ENCODE assay signal across 1 cellular context in the genomic region with DNA sequence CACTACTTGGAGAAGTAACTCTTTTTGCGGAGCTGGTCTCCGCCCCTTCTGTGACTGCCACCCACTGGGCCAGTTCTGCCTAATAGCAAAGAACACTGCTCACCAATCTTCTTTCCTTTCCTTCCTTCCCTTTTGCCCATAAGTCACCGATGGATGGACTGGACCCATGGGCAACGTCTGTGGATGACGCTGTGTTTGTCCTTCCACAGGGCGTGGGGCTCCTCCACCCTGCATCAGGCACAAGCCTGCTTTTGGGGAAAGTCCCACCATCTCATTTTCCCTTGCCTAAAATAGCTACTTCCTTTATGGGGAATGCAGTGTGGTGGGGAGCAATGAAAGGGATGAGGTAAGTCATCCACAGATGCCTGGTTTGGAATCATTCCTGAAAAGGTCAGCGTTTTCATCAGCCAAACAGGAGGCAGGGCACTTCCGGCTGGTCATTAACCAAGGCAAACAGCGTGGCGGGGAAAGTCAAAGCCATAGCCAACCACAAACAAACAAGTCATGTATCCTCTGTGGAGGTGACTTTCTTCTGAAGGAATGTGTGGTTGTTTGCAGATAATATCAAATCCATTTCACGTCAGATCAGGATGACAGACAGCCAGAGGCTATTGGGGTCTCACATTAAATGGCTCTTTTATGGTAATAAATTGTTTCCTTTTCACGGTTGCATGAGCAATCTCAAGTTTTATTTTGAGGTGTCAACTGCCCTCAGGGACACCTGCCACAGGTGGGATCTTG.
A peak's percentile ranks its signal among the peaks of the same experiment; 100 is the strongest.
TF ChIP-seq lines count a peak whose summit lies in the region.

No MANE protein-coding gene starts in this region.

TF ChIP-seq in HepG2, 621 proteins besides CTCF, POLR2A, EP300 and RAD21 (continued from another document and continues in another):
- TF ChIP-seq, protein P1, sequence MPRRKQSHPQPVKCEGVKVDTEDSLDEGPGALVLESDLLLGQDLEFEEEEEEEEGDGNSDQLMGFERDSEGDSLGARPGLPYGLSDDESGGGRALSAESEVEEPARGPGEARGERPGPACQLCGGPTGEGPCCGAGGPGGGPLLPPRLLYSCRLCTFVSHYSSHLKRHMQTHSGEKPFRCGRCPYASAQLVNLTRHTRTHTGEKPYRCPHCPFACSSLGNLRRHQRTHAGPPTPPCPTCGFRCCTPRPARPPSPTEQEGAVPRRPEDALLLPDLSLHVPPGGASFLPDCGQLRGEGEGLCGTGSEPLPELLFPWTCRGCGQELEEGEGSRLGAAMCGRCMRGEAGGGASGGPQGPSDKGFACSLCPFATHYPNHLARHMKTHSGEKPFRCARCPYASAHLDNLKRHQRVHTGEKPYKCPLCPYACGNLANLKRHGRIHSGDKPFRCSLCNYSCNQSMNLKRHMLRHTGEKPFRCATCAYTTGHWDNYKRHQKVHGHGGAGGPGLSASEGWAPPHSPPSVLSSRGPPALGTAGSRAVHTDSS (CRISPR knock-in tag; conservative IDR thresholded peaks at IDR 0.05): no peak
- TF ChIP-seq CEBPB (IDR thresholded peaks at IDR 0.05; ENCODE audit: borderline replicate concordance, low read depth, low read length): no peak
- TF ChIP-seq ZNF253 (CRISPR knock-in tag; IDR thresholded peaks at IDR 0.05; ENCODE audit: borderline replicate concordance): no peak
- TF ChIP-seq RFX5 (IDR thresholded peaks at IDR 0.05; ENCODE audit: low read depth, low read length): peak; percentile 55; the same call in 1 of the 2 replicates
- 0 out of 2 replicates have a peak, but pooled peaks have one; percentile 45 for TF ChIP-seq ZNF775 (CRISPR knock-in tag; IDR thresholded peaks at IDR 0.05; ENCODE audit: borderline replicate concordance)
- no peak for TF ChIP-seq TOE1 (CRISPR knock-in tag; IDR thresholded peaks at IDR 0.05)
- peak; percentile 53; the same call in 1 of the 2 replicates for TF ChIP-seq ZNF12 (CRISPR knock-in tag; IDR thresholded peaks at IDR 0.05)
- no peak for TF ChIP-seq ZNF619 (CRISPR knock-in tag; IDR thresholded peaks at IDR 0.05)
- no peak; the same call in 1 of the 2 replicates for TF ChIP-seq GATAD1 (CRISPR knock-in tag; IDR thresholded peaks at IDR 0.05)
- no peak for TF ChIP-seq EED (CRISPR knock-in tag; IDR thresholded peaks at IDR 0.05)
- no peak for TF ChIP-seq AKAP8 (CRISPR knock-in tag; IDR thresholded peaks at IDR 0.05)
- TF ChIP-seq, protein P2, sequence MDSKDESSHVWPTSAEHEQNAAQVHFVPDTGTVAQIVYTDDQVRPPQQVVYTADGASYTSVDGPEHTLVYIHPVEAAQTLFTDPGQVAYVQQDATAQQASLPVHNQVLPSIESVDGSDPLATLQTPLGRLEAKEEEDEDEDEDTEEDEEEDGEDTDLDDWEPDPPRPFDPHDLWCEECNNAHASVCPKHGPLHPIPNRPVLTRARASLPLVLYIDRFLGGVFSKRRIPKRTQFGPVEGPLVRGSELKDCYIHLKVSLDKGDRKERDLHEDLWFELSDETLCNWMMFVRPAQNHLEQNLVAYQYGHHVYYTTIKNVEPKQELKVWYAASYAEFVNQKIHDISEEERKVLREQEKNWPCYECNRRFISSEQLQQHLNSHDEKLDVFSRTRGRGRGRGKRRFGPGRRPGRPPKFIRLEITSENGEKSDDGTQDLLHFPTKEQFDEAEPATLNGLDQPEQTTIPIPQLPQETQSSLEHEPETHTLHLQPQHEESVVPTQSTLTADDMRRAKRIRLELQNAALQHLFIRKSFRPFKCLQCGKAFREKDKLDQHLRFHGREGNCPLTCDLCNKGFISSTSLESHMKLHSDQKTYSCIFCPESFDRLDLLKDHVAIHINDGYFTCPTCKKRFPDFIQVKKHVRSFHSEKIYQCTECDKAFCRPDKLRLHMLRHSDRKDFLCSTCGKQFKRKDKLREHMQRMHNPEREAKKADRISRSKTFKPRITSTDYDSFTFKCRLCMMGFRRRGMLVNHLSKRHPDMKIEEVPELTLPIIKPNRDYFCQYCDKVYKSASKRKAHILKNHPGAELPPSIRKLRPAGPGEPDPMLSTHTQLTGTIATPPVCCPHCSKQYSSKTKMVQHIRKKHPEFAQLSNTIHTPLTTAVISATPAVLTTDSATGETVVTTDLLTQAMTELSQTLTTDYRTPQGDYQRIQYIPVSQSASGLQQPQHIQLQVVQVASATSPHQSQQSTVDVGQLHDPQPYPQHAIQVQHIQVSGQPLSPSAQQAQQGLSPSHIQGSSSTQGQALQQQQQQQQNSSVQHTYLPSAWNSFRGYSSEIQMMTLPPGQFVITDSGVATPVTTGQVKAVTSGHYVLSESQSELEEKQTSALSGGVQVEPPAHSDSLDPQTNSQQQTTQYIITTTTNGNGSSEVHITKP (CRISPR knock-in tag; IDR thresholded peaks at IDR 0.05; ENCODE audit: low read depth): no peak
- peak; percentile 72; the same call in 1 of the 2 replicates for TF ChIP-seq MIER3 (CRISPR knock-in tag; IDR thresholded peaks at IDR 0.05; ENCODE audit: borderline replicate concordance)
- TF ChIP-seq, protein P3, sequence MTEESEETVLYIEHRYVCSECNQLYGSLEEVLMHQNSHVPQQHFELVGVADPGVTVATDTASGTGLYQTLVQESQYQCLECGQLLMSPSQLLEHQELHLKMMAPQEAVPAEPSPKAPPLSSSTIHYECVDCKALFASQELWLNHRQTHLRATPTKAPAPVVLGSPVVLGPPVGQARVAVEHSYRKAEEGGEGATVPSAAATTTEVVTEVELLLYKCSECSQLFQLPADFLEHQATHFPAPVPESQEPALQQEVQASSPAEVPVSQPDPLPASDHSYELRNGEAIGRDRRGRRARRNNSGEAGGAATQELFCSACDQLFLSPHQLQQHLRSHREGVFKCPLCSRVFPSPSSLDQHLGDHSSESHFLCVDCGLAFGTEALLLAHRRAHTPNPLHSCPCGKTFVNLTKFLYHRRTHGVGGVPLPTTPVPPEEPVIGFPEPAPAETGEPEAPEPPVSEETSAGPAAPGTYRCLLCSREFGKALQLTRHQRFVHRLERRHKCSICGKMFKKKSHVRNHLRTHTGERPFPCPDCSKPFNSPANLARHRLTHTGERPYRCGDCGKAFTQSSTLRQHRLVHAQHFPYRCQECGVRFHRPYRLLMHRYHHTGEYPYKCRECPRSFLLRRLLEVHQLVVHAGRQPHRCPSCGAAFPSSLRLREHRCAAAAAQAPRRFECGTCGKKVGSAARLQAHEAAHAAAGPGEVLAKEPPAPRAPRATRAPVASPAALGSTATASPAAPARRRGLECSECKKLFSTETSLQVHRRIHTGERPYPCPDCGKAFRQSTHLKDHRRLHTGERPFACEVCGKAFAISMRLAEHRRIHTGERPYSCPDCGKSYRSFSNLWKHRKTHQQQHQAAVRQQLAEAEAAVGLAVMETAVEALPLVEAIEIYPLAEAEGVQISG (CRISPR knock-in tag; IDR thresholded peaks at IDR 0.05): peak; percentile 85
- TF ChIP-seq NFRKB (IDR thresholded peaks at IDR 0.05): no peak
- TF ChIP-seq, protein P4, sequence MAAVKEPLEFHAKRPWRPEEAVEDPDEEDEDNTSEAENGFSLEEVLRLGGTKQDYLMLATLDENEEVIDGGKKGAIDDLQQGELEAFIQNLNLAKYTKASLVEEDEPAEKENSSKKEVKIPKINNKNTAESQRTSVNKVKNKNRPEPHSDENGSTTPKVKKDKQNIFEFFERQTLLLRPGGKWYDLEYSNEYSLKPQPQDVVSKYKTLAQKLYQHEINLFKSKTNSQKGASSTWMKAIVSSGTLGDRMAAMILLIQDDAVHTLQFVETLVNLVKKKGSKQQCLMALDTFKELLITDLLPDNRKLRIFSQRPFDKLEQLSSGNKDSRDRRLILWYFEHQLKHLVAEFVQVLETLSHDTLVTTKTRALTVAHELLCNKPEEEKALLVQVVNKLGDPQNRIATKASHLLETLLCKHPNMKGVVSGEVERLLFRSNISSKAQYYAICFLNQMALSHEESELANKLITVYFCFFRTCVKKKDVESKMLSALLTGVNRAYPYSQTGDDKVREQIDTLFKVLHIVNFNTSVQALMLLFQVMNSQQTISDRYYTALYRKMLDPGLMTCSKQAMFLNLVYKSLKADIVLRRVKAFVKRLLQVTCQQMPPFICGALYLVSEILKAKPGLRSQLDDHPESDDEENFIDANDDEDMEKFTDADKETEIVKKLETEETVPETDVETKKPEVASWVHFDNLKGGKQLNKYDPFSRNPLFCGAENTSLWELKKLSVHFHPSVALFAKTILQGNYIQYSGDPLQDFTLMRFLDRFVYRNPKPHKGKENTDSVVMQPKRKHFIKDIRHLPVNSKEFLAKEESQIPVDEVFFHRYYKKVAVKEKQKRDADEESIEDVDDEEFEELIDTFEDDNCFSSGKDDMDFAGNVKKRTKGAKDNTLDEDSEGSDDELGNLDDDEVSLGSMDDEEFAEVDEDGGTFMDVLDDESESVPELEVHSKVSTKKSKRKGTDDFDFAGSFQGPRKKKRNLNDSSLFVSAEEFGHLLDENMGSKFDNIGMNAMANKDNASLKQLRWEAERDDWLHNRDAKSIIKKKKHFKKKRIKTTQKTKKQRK (IDR thresholded peaks at IDR 0.05; ENCODE audit: low read length): no peak
- TF ChIP-seq ZNF232 (CRISPR knock-in tag; IDR thresholded peaks at IDR 0.05; ENCODE audit: borderline replicate concordance): peak; percentile 63; the same call in 1 of the 2 replicates
- TF ChIP-seq MED1 (CRISPR knock-in tag; IDR thresholded peaks at IDR 0.05): peak; percentile 99
- no peak for TF ChIP-seq CENPX (CRISPR knock-in tag; IDR thresholded peaks at IDR 0.05)
- TF ChIP-seq SRSF1 (optimal IDR thresholded peaks at IDR 0.05; ENCODE audit: low read depth, low read length): no peak
- TF ChIP-seq AGO2 (optimal IDR thresholded peaks at IDR 0.05; ENCODE audit: low read depth, low read length): no peak
- peak; percentile 90 for TF ChIP-seq HMG20B (CRISPR knock-in tag; conservative IDR thresholded peaks at IDR 0.05)
- peak; percentile 53; the same call in 1 of the 2 replicates for TF ChIP-seq KDM4B (CRISPR knock-in tag; IDR thresholded peaks at IDR 0.05)
- TF ChIP-seq, protein P5, sequence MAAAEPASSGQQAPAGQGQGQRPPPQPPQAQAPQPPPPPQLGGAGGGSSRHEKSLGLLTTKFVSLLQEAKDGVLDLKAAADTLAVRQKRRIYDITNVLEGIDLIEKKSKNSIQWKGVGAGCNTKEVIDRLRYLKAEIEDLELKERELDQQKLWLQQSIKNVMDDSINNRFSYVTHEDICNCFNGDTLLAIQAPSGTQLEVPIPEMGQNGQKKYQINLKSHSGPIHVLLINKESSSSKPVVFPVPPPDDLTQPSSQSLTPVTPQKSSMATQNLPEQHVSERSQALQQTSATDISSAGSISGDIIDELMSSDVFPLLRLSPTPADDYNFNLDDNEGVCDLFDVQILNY (CRISPR knock-in tag; conservative IDR thresholded peaks at IDR 0.05): no peak
- no peak for TF ChIP-seq KLF15 (CRISPR knock-in tag; IDR thresholded peaks at IDR 0.05; ENCODE audit: borderline replicate concordance)
- TF ChIP-seq NAIF1 (CRISPR knock-in tag; IDR thresholded peaks at IDR 0.05; ENCODE audit: borderline replicate concordance): no peak
- peak; percentile 88 for TF ChIP-seq TBX2 (CRISPR knock-in tag; IDR thresholded peaks at IDR 0.05; ENCODE audit: borderline replicate concordance)
- no peak for TF ChIP-seq ZNF792 (CRISPR knock-in tag; IDR thresholded peaks at IDR 0.05)
- TF ChIP-seq ZNF136 (CRISPR knock-in tag; IDR thresholded peaks at IDR 0.05; ENCODE audit: low read depth): no peak
- TF ChIP-seq, protein P6, sequence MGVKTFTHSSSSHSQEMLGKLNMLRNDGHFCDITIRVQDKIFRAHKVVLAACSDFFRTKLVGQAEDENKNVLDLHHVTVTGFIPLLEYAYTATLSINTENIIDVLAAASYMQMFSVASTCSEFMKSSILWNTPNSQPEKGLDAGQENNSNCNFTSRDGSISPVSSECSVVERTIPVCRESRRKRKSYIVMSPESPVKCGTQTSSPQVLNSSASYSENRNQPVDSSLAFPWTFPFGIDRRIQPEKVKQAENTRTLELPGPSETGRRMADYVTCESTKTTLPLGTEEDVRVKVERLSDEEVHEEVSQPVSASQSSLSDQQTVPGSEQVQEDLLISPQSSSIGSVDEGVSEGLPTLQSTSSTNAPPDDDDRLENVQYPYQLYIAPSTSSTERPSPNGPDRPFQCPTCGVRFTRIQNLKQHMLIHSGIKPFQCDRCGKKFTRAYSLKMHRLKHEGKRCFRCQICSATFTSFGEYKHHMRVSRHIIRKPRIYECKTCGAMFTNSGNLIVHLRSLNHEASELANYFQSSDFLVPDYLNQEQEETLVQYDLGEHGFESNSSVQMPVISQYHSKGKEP (CRISPR knock-in tag; IDR thresholded peaks at IDR 0.05): no peak
- TF ChIP-seq TSC22D2 (CRISPR knock-in tag; IDR thresholded peaks at IDR 0.05; ENCODE audit: borderline replicate concordance): no peak
- peak; percentile 40; the same call in 1 of the 2 replicates for TF ChIP-seq ZNF180 (CRISPR knock-in tag; IDR thresholded peaks at IDR 0.05; ENCODE audit: borderline replicate concordance, low read depth)
- TF ChIP-seq, protein P7, sequence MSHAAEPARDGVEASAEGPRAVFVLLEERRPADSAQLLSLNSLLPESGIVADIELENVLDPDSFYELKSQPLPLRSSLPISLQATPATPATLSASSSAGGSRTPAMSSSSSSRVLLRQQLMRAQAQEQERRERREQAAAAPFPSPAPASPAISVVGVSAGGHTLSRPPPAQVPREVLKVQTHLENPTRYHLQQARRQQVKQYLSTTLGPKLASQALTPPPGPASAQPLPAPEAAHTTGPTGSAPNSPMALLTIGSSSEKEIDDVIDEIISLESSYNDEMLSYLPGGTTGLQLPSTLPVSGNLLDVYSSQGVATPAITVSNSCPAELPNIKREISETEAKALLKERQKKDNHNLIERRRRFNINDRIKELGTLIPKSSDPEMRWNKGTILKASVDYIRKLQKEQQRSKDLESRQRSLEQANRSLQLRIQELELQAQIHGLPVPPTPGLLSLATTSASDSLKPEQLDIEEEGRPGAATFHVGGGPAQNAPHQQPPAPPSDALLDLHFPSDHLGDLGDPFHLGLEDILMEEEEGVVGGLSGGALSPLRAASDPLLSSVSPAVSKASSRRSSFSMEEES (CRISPR knock-in tag; IDR thresholded peaks at IDR 0.05): peak; percentile 76
- TF ChIP-seq, protein P8, sequence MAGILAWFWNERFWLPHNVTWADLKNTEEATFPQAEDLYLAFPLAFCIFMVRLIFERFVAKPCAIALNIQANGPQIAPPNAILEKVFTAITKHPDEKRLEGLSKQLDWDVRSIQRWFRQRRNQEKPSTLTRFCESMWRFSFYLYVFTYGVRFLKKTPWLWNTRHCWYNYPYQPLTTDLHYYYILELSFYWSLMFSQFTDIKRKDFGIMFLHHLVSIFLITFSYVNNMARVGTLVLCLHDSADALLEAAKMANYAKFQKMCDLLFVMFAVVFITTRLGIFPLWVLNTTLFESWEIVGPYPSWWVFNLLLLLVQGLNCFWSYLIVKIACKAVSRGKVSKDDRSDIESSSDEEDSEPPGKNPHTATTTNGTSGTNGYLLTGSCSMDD (CRISPR knock-in tag; IDR thresholded peaks at IDR 0.05): no peak
- TF ChIP-seq, protein P9, sequence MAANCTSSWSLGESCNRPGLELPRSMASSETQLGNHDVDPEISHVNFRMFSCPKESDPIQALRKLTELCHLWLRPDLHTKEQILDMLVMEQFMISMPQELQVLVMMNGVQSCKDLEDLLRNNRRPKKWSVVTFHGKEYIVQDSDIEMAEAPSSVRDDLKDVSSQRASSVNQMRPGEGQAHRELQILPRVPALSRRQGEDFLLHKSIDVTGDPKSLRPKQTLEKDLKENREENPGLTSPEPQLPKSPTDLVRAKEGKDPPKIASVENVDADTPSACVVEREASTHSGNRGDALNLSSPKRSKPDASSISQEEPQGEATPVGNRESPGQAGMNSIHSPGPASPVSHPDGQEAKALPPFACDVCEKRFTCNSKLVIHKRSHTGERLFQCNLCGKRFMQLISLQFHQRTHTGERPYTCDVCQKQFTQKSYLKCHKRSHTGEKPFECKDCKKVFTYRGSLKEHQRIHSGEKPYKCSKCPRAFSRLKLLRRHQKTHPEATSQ (CRISPR knock-in tag; IDR thresholded peaks at IDR 0.05; ENCODE audit: borderline replicate concordance): no peak
- TF ChIP-seq NR3C1 (CRISPR knock-in tag; IDR thresholded peaks at IDR 0.05): no peak
- TF ChIP-seq ZNF530 (CRISPR knock-in tag; IDR thresholded peaks at IDR 0.05; ENCODE audit: low read depth): no peak
- TF ChIP-seq FIP1L1 (IDR thresholded peaks at IDR 0.05; ENCODE audit: borderline replicate concordance, insufficient read depth, low read depth, low read length): no peak
- no peak; the same call in 1 of the 2 replicates for TF ChIP-seq ZMAT3 (CRISPR knock-in tag; conservative IDR thresholded peaks at IDR 0.05)
- peak; percentile 97 for TF ChIP-seq FOSL2 (CRISPR knock-in tag; IDR thresholded peaks at IDR 0.05)
- no peak for TF ChIP-seq ZNF446 (CRISPR knock-in tag; IDR thresholded peaks at IDR 0.05)
